ENCODE assay signal across 17 cellular contexts in the genomic region with DNA sequence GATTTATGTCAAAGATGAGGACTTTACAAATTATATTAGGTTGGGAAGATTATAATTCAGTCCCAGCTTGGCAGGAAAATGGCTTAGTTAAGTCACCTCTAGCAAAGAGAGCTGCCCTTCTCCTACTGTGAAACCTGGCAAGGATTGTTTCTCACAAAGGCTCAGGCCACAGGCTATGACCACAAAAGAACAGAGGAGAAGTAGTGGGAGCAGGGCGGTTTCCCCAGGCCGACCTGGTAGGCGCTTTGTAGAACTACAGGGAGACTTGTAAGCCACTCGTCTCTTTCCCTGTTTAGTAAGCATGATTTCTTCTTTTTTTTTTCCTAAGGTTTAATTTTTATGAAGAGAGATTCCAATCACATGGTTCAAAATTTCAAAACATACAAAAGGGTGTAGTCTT. TPM values are rescaled to one million over a fixed set of nuclear protein-coding genes. Genes with fewer than 3 reads are reported as not detected.
A peak's percentile ranks its signal among the peaks of the same experiment; 100 is the strongest.
DNase-seq lines count a peak whose midpoint lies in the region; ATAC-seq and TF ChIP-seq lines count a peak whose summit lies in the region.
"Had no signal": no experiment of that assay in that cellular context is flagged by ENCODE, and none has a peak within 500 bp of the region (broad histone marks: within the 10 kb centered on the region; RNA-seq: fewer than 3 reads in every experiment).

No MANE protein-coding gene starts in this region.

- POLR2A ChIA-PET in naive thymus-derived CD8-positive, alpha-beta T cell (lab: Charles Lee), result no interaction called here
- POLR2A ChIA-PET in MCF 10A (lab: Yijun Ruan, JAX), result interaction anchor here (1.0 kb wide), 1 partner anchor 41 kb away, joined by 3 read pairs; no protein-coding TSS in a partner anchor

- H3K9me3 ChIP-seq in adrenal gland (replicated peaks in 1 of 3), result no peaks in the 10 kb centered on the region
- H3K9me3 ChIP-seq: BLaER1 treated with 17β-estradiol and CSF1 and Interleukin-3, amounts not matched to agents 10 nM and 100 nM had no signal

- H3K36me3 Mint-ChIP-seq in natural killer cell (no peaks in the 10 kb centered on the region), MCF 10A (ENCODE audit: insufficient read depth, unreplicated experiment) (peaks cover 23% of the 10 kb centered on the region)
- H3K36me3 Mint-ChIP-seq in natural killer cell treated with Interleukin-12 subunit alpha and Interleukin-12 subunit beta and Interleukin-15 and Interleukin-18, amount 100 ng/mL, for 72 hours, result no peaks in the 10 kb centered on the region
- peaks cover 31% of the 10 kb centered on the region for H3K36me3 Mint-ChIP-seq in activated T-helper 17 cell treated with anti-CD3 and anti-CD28 coated beads, Interleukin-2, amount 50 U/mL, for 72 hours (ENCODE audit: low read depth)
- peaks cover 0 to 26% (median 1%) of the 10 kb centered on the region in 3 donors for H3K36me3 Mint-ChIP-seq in naive thymus-derived CD8-positive, alpha-beta T cell

- H3K27ac Mint-ChIP-seq in natural killer cell (peak overlapping the region; percentile 48 to 74), MCF 10A (ENCODE audit: low read depth, unreplicated experiment) (no peak overlapping the region)
- H3K27ac Mint-ChIP-seq in natural killer cell treated with Interleukin-12 subunit alpha and Interleukin-12 subunit beta and Interleukin-15 and Interleukin-18, amount 100 ng/mL, for 72 hours, result peak overlapping the region in 1 of 2 donors; percentile 25
- H3K27ac Mint-ChIP-seq in activated T-helper 17 cell treated with anti-CD3 and anti-CD28 coated beads, Interleukin-2, amount 50 U/mL, for 72 hours, result peak overlapping the region; percentile 63
- peak overlapping the region in 6 of 10 donors; percentile 5 to 78 (median 56) for H3K27ac Mint-ChIP-seq in naive thymus-derived CD8-positive, alpha-beta T cell

- no peak overlapping the region for H3K4me3 Mint-ChIP-seq in natural killer cell
- no peak overlapping the region for H3K4me3 Mint-ChIP-seq in natural killer cell treated with Interleukin-12 subunit alpha and Interleukin-12 subunit beta and Interleukin-15 and Interleukin-18, amount 100 ng/mL, for 72 hours
- no peak overlapping the region for H3K4me3 Mint-ChIP-seq in activated T-helper 17 cell treated with anti-CD3 and anti-CD28 coated beads, Interleukin-2, amount 50 U/mL, for 72 hours
- H3K4me3 Mint-ChIP-seq in naive thymus-derived CD8-positive, alpha-beta T cell, result peak overlapping the region in 1 of 10 donors; percentile 7
- no peak overlapping the region for H3K4me3 Mint-ChIP-seq in MCF 10A (ENCODE audit: unreplicated experiment)

- intact Hi-C loops in natural killer cell (cut with micrococcal nuclease) (no loop called here), adrenal gland (cut with DNase I) (loop anchor here in 1 of 2 donors (10.0 kb wide), 1 partner anchor 59 kb away; no protein-coding TSS in a partner anchor), MCF 10A (cut with micrococcal nuclease) (no loop called here)

- H3K9me3 Mint-ChIP-seq in natural killer cell (no peaks in the 10 kb centered on the region), MCF 10A (ENCODE audit: unreplicated experiment) (no peaks in the 10 kb centered on the region)
- H3K9me3 Mint-ChIP-seq in natural killer cell treated with Interleukin-12 subunit alpha and Interleukin-12 subunit beta and Interleukin-15 and Interleukin-18, amount 100 ng/mL, for 72 hours, result no peaks in the 10 kb centered on the region
- no peaks in the 10 kb centered on the region for H3K9me3 Mint-ChIP-seq in activated T-helper 17 cell treated with anti-CD3 and anti-CD28 coated beads, Interleukin-2, amount 50 U/mL, for 72 hours
- H3K9me3 Mint-ChIP-seq in naive thymus-derived CD8-positive, alpha-beta T cell, result no peaks in the 10 kb centered on the region
- H3K9me3 Mint-ChIP-seq: IgD-negative memory B cell had no signal

- TF ChIP-seq CTCF in natural killer cell (IDR thresholded peaks at IDR 0.05) (no peak), adrenal gland (IDR thresholded peaks at IDR 0.05) (no peak), MCF 10A (IDR thresholded peaks at IDR 0.05; ENCODE audit: unreplicated experiment) (no peak)

- H3K4me3 ChIP-seq in adrenal gland, result no peak overlapping the region
- H3K4me3 ChIP-seq: BLaER1 treated with 17β-estradiol and CSF1 and Interleukin-3, amounts not matched to agents 10 nM and 100 nM had no signal

- H3K27me3 ChIP-seq in adrenal gland, result no peaks in the 10 kb centered on the region
- H3K27me3 ChIP-seq: BLaER1 treated with 17β-estradiol and CSF1 and Interleukin-3, amounts not matched to agents 10 nM and 100 nM had no signal

- TF ChIP-seq POLR2A in adrenal gland (IDR thresholded peaks at IDR 0.05), result no peak

- H3K36me3 ChIP-seq in adrenal gland (replicated peaks in 1 of 2), result no peaks in the 10 kb centered on the region

- CTCF ChIA-PET in MCF 10A (lab: Yijun Ruan, JAX), result no interaction called here

- no peak for DNase-seq in natural killer cell
- DNase-seq in natural killer cell treated with Interleukin-12 subunit alpha and Interleukin-12 subunit beta and Interleukin-15 and Interleukin-18, amount 100 ng/mL, for 72 hours (ENCODE audit: low spot score), result no peak
- DNase-seq in naive thymus-derived CD8-positive, alpha-beta T cell, result no peak
- no peak for DNase-seq in adrenal gland
- DNase-seq in midbrain (lab: John Stamatoyannopoulos, UW), result no peak
- DNase-seq in MCF 10A (ENCODE audit: unreplicated experiment), result no peak
- DNase-seq in anterior cingulate cortex (lab: John Stamatoyannopoulos, UW), result no peak
- DNase-seq: DMS79, NCI-H1105, NCI-H187, NCI-H446 treated with DMSO at 0.1 percent for 48 hours, NCI-H774, SIG-M5 had no signal

- ATAC-seq in natural killer cell, result no peak
- ATAC-seq in natural killer cell treated with Interleukin-12 subunit alpha and Interleukin-12 subunit beta and Interleukin-15 and Interleukin-18, amount 100 ng/mL, for 72 hours, result no peak
- no peak for ATAC-seq in activated T-helper 17 cell treated with anti-CD3 and anti-CD28 coated beads, Interleukin-2, amount 50 U/mL, for 72 hours (replicated peaks)
- no peak for ATAC-seq in naive thymus-derived CD8-positive, alpha-beta T cell
- ATAC-seq: HCT116 had no signal

- WGBS in adrenal gland, 4 donors, result 76 to 92% (median 77%) methylated on average over 4 of the region's 4 CpGs

- H3K27me3 Mint-ChIP-seq in natural killer cell (ENCODE audit: low read depth in 2 of 2), result no peaks in the 10 kb centered on the region
- no peaks in the 10 kb centered on the region for H3K27me3 Mint-ChIP-seq in natural killer cell treated with Interleukin-12 subunit alpha and Interleukin-12 subunit beta and Interleukin-15 and Interleukin-18, amount 100 ng/mL, for 72 hours
- no peaks in the 10 kb centered on the region for H3K27me3 Mint-ChIP-seq in activated T-helper 17 cell treated with anti-CD3 and anti-CD28 coated beads, Interleukin-2, amount 50 U/mL, for 72 hours
- no peaks in the 10 kb centered on the region for H3K27me3 Mint-ChIP-seq in naive thymus-derived CD8-positive, alpha-beta T cell
- H3K27me3 Mint-ChIP-seq in MCF 10A (ENCODE audit: insufficient read depth, unreplicated experiment), result no peaks in the 10 kb centered on the region
- H3K27me3 Mint-ChIP-seq: IgD-negative memory B cell had no signal

- peak overlapping the region in 1 of 5 donors; percentile 3 for H3K27ac ChIP-seq in adrenal gland

- no TSS peak for BruUV-seq in MCF 10A (replicated peaks; lab: Mats Ljungman, UMichigan)

- H3K4me1 Mint-ChIP-seq in natural killer cell (peaks cover 68 to 82% of the 10 kb centered on the region in 2 donors), MCF 10A (ENCODE audit: insufficient read depth, unreplicated experiment) (peaks cover 19% of the 10 kb centered on the region)
- peaks cover 40 to 54% of the 10 kb centered on the region in 2 donors for H3K4me1 Mint-ChIP-seq in natural killer cell treated with Interleukin-12 subunit alpha and Interleukin-12 subunit beta and Interleukin-15 and Interleukin-18, amount 100 ng/mL, for 72 hours (ENCODE audit: low read depth in 2 of 2)
- peaks cover 27% of the 10 kb centered on the region for H3K4me1 Mint-ChIP-seq in activated T-helper 17 cell treated with anti-CD3 and anti-CD28 coated beads, Interleukin-2, amount 50 U/mL, for 72 hours
- H3K4me1 Mint-ChIP-seq in naive thymus-derived CD8-positive, alpha-beta T cell, result peaks cover 22 to 71% (median 60%) of the 10 kb centered on the region in 4 donors

- peaks cover 12 to 57% of the 10 kb centered on the region in 2 donors for H3K4me1 ChIP-seq in adrenal gland (replicated peaks in 1 of 2)

RNA-seq across cellular contexts. Expression of gene SNAP29, which starts 4.5 kb away (rescaled TPM):
- total RNA-seq in natural killer cell (10 to 100 TPM; 35.1 to 40.3 (median 36.8) TPM), adrenal gland (10 to 100 TPM; 15.1 to 35.2 (median 28.9) TPM), MCF 10A (2022) (28.7 and 39.0 TPM in 2 replicates)
- 10 to 100 TPM; 23.2 to 29.2 TPM for total RNA-seq in natural killer cell treated with Interleukin-12 subunit alpha and Interleukin-12 subunit beta and Interleukin-15 and Interleukin-18, amount 100 ng/mL, for 72 hours
- total RNA-seq in activated T-helper 17 cell treated with anti-CD3 and anti-CD28 coated beads, Interleukin-2, amount 50 U/mL, for 72 hours, result 10 to 100 TPM; 22.4 to 29.5 TPM
- 10 to 100 TPM; 22.5 to 25.1 TPM for total RNA-seq in naive thymus-derived CD8-positive, alpha-beta T cell
- 10 to 100 TPM; 18.2 to 20.8 (median 18.9) TPM for polyA plus RNA-seq in naive thymus-derived CD8-positive, alpha-beta T cell
- 10 to 100 TPM; 16.6 to 76.5 (median 19.0) TPM for polyA plus RNA-seq in adrenal gland

RNA-seq across cellular contexts. Expression of gene PI4KA, which starts 4.7 kb away (rescaled TPM):
- total RNA-seq in natural killer cell (100 to 1,000 TPM; 208 to 233 (median 215) TPM), adrenal gland (100 to 1,000 TPM in 2 of 8 donors, 10 to 100 TPM in 6; 79.9 to 134 (median 91.1) TPM), MCF 10A (2022) (39.0 and 41.3 TPM in 2 replicates)
- total RNA-seq in natural killer cell treated with Interleukin-12 subunit alpha and Interleukin-12 subunit beta and Interleukin-15 and Interleukin-18, amount 100 ng/mL, for 72 hours, result 100 to 1,000 TPM in 1 of 2 donors, 10 to 100 TPM in 1; 88.5 to 146 TPM
- 10 to 100 TPM; 72.1 to 96.0 TPM for total RNA-seq in activated T-helper 17 cell treated with anti-CD3 and anti-CD28 coated beads, Interleukin-2, amount 50 U/mL, for 72 hours
- total RNA-seq in naive thymus-derived CD8-positive, alpha-beta T cell, result 100 to 1,000 TPM; 148 to 158 TPM
- polyA plus RNA-seq in naive thymus-derived CD8-positive, alpha-beta T cell, result 10 to 100 TPM; 34.4 to 69.6 (median 50.0) TPM
- polyA plus RNA-seq in adrenal gland, result 10 to 100 TPM; 38.6 to 60.2 (median 39.5) TPM

RNA-seq across cellular contexts. Expression of gene CRKL, which starts 53.9 kb away (rescaled TPM):
- total RNA-seq in natural killer cell (10 to 100 TPM; 50.7 to 71.2 (median 67.4) TPM), adrenal gland (10 to 100 TPM; 40.1 to 69.1 (median 52.7) TPM), MCF 10A (2022) (74.0 and 76.1 TPM in 2 replicates)
- total RNA-seq in natural killer cell treated with Interleukin-12 subunit alpha and Interleukin-12 subunit beta and Interleukin-15 and Interleukin-18, amount 100 ng/mL, for 72 hours, result 100 to 1,000 TPM in 1 of 2 donors, 10 to 100 TPM in 1; 78.4 to 105 TPM
- total RNA-seq in activated T-helper 17 cell treated with anti-CD3 and anti-CD28 coated beads, Interleukin-2, amount 50 U/mL, for 72 hours, result 100 to 1,000 TPM in 1 of 2 donors, 10 to 100 TPM in 1; 88.5 to 145 TPM
- 10 to 100 TPM; 75.1 to 79.0 TPM for total RNA-seq in naive thymus-derived CD8-positive, alpha-beta T cell
- polyA plus RNA-seq in naive thymus-derived CD8-positive, alpha-beta T cell, result 10 to 100 TPM; 39.0 to 53.8 (median 40.1) TPM
- 10 to 100 TPM; 15.6 to 33.3 (median 25.3) TPM for polyA plus RNA-seq in adrenal gland
